Comparison of ENCODE assay signal across 24 cellular contexts in the genomic region with DNA sequence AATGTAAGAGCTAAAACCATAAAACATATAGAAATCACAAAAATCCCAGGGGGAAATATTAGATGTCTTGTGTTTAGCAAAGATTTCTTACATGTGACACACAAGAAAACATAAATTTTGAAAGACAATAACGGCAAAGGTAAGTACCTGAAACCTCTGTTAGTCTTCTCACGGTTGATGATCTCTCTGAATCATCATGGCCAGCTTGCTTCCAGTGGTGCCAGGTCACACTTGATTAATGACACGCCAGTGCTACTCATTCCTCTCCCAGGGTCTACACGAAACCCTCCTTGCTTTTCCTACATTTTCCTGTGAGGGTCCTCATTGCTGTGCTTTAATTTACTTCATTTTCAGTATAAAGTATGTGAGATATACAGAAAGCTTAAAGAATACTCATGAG.
DNase-seq lines count a peak whose midpoint lies in the region; ATAC-seq and TF ChIP-seq lines count a peak whose summit lies in the region.
"Had no signal": no experiment of that assay in that cellular context is flagged by ENCODE, and none has a peak within 500 bp of the region (broad histone marks: within the 10 kb centered on the region; RNA-seq: fewer than 3 reads in every experiment).

No MANE protein-coding gene starts in this region.

- intact Hi-C loops in CD8-positive, alpha-beta T cell (cut with DNase I, micrococcal nuclease): no loop called here

- no peaks in the 10 kb centered on the region for H3K27me3 ChIP-seq in CD4-positive, CD25-positive, alpha-beta regulatory T cell (ENCODE audit: control insufficient read depth, insufficient read depth, low read length)
- H3K27me3 ChIP-seq in CD8-positive, alpha-beta T cell (ENCODE audit: insufficient read depth, low read length): no peaks in the 10 kb centered on the region
- no peaks in the 10 kb centered on the region for H3K27me3 ChIP-seq in brain microvascular endothelial cell (replicated peaks)
- H3K27me3 ChIP-seq: BLaER1, SJSA1 had no signal

- no peaks in the 10 kb centered on the region for H3K36me3 Mint-ChIP-seq in CD4-positive, CD25-positive, alpha-beta regulatory T cell
- H3K36me3 Mint-ChIP-seq in CD8-positive, alpha-beta T cell: no peaks in the 10 kb centered on the region
- no peaks in the 10 kb centered on the region for H3K36me3 Mint-ChIP-seq in activated naive CD8-positive, alpha-beta T cell treated with anti-CD3 and anti-CD28 coated beads, Interleukin-2, amount 50 U/mL, for 24 hours (ENCODE audit: low read depth)

- H3K4me1 ChIP-seq in CD4-positive, CD25-positive, alpha-beta regulatory T cell (ENCODE audit: control insufficient read depth, insufficient read depth, low read length, poor library complexity, severe bottlenecking): peaks cover 13% of the 10 kb centered on the region
- H3K4me1 ChIP-seq in CD8-positive, alpha-beta T cell (ENCODE audit: insufficient read depth, low read length): peaks cover 29% of the 10 kb centered on the region
- H3K4me1 ChIP-seq: BLaER1, SJSA1 had no signal

- H3K27ac Mint-ChIP-seq in CD4-positive, CD25-positive, alpha-beta regulatory T cell: peak overlapping the region in 2 of 3 donors; percentile 84 to 96
- H3K27ac Mint-ChIP-seq in CD8-positive, alpha-beta T cell: peak overlapping the region; percentile 83
- H3K27ac Mint-ChIP-seq in activated naive CD8-positive, alpha-beta T cell treated with anti-CD3 and anti-CD28 coated beads, Interleukin-2, amount 50 U/mL, for 24 hours: peak overlapping the region; percentile 83
- H3K27ac Mint-ChIP-seq: H9 had no signal

- POLR2A ChIA-PET in CD8-positive, alpha-beta T cell (lab: Charles Lee): interaction anchor here (0.8 to 3.4 kb wide), 7 partner anchors 12 to 289 kb away, joined by 3 to 19 read pairs (median 13); partner anchors contain the start of gene CCND2

- H3K27ac ChIP-seq in CD4-positive, CD25-positive, alpha-beta regulatory T cell (ENCODE audit: insufficient read depth, low read length, poor library complexity, severe bottlenecking): no peak overlapping the region
- no peak overlapping the region for H3K27ac ChIP-seq in CD8-positive, alpha-beta T cell (ENCODE audit: low read depth, low read length)
- no peak overlapping the region for H3K27ac ChIP-seq in brain microvascular endothelial cell
- H3K27ac ChIP-seq: BLaER1, GM23248, PC-9, SJSA1 had no signal

- CTCF ChIA-PET in CD8-positive, alpha-beta T cell (lab: Charles Lee): interaction anchor here (0.8 to 18.8 kb wide), 11 partner anchors 9 to 290 kb away, joined by 3 to 226 read pairs (median 7); no protein-coding TSS in a partner anchor

- no peak overlapping the region for H3K4me3 Mint-ChIP-seq in CD4-positive, CD25-positive, alpha-beta regulatory T cell
- no peak overlapping the region for H3K4me3 Mint-ChIP-seq in CD8-positive, alpha-beta T cell
- no peak overlapping the region for H3K4me3 Mint-ChIP-seq in activated naive CD8-positive, alpha-beta T cell treated with anti-CD3 and anti-CD28 coated beads, Interleukin-2, amount 50 U/mL, for 24 hours
- H3K4me3 Mint-ChIP-seq: H9 had no signal

- no peaks in the 10 kb centered on the region for H3K36me3 ChIP-seq in CD4-positive, CD25-positive, alpha-beta regulatory T cell (ENCODE audit: control insufficient read depth, insufficient read depth, low read length)
- no peaks in the 10 kb centered on the region for H3K36me3 ChIP-seq in CD8-positive, alpha-beta T cell (ENCODE audit: insufficient read depth, low read length)
- no peaks in the 10 kb centered on the region for H3K36me3 ChIP-seq in brain microvascular endothelial cell (replicated peaks)
- H3K36me3 ChIP-seq: BLaER1, SJSA1 had no signal

- H3K9me3 ChIP-seq in CD4-positive, CD25-positive, alpha-beta regulatory T cell (ENCODE audit: control insufficient read depth in 2 of 2, low read length in 2 of 2): peaks cover 0 to 8% of the 10 kb centered on the region in 2 experiments
- no peaks in the 10 kb centered on the region for H3K9me3 ChIP-seq in CD8-positive, alpha-beta T cell (ENCODE audit: low read length)

- DNase-seq in CD4-positive, CD25-positive, alpha-beta regulatory T cell: no peak
- no peak for DNase-seq in CD8-positive, alpha-beta T cell
- DNase-seq in activated naive CD8-positive, alpha-beta T cell treated with anti-CD3 and anti-CD28 coated beads, Interleukin-2, amount 50 U/mL, for 24 hours: no peak
- DNase-seq in left kidney (ENCODE audit: low read depth, low spot score): peak; percentile 47
- DNase-seq in brain microvascular endothelial cell: no peak
- no peak for DNase-seq in NCI-H1048 (lab: John Stamatoyannopoulos, UW)
- DNase-seq in NCI-H1105 (lab: John Stamatoyannopoulos, UW): no peak
- DNase-seq in DMS 273 (lab: John Stamatoyannopoulos, UW; ENCODE audit: unreplicated experiment): no peak
- DNase-seq: Calu3; CD8-positive, alpha-beta memory T cell; DMS153; DND-41; GM23248; H9; Kasumi-1; MV-4-11; NCI-H2029; NCI-H526 treated with DMSO at 0.1 percent for 48 hours; PC-9; Right ventricle myocardium superior; RPMI8226 had no signal

- in situ Hi-C loops in brain microvascular endothelial cell (cut with HindIII; ENCODE audit: low pct_ligation_motif_present, low sequenced_read_pairs): no loop called here

- no peaks in the 10 kb centered on the region for H3K27me3 Mint-ChIP-seq in CD4-positive, CD25-positive, alpha-beta regulatory T cell
- H3K27me3 Mint-ChIP-seq in CD8-positive, alpha-beta T cell (ENCODE audit: low read depth): no peaks in the 10 kb centered on the region
- H3K27me3 Mint-ChIP-seq in activated naive CD8-positive, alpha-beta T cell treated with anti-CD3 and anti-CD28 coated beads, Interleukin-2, amount 50 U/mL, for 24 hours: no peaks in the 10 kb centered on the region
- H3K27me3 Mint-ChIP-seq: CD8-positive, alpha-beta memory T cell had no signal

- H3K9me3 Mint-ChIP-seq in CD4-positive, CD25-positive, alpha-beta regulatory T cell: peaks cover 0 to 2% (median 0%) of the 10 kb centered on the region in 7 donors
- no peaks in the 10 kb centered on the region for H3K9me3 Mint-ChIP-seq in CD8-positive, alpha-beta T cell
- H3K9me3 Mint-ChIP-seq in activated naive CD8-positive, alpha-beta T cell treated with anti-CD3 and anti-CD28 coated beads, Interleukin-2, amount 50 U/mL, for 24 hours: no peaks in the 10 kb centered on the region

- no peak overlapping the region for H3K4me3 ChIP-seq in CD4-positive, CD25-positive, alpha-beta regulatory T cell (ENCODE audit: low read depth, low read length)
- no peak overlapping the region for H3K4me3 ChIP-seq in CD8-positive, alpha-beta T cell (ENCODE audit: low read depth, low read length)
- H3K4me3 ChIP-seq in brain microvascular endothelial cell (ENCODE audit: low read depth, low read length): no peak overlapping the region
- H3K4me3 ChIP-seq: BLaER1, GM23248, K562, PC-9, SJSA1 had no signal

- no peak for ATAC-seq in CD4-positive, CD25-positive, alpha-beta regulatory T cell (ENCODE audit: low read depth in 2 of 2)
- no peak for ATAC-seq in CD8-positive, alpha-beta T cell
- ATAC-seq in activated naive CD8-positive, alpha-beta T cell treated with anti-CD3 and anti-CD28 coated beads, Interleukin-2, amount 50 U/mL, for 24 hours: no peak
- ATAC-seq: K562 had no signal

- no peak for TF ChIP-seq CTCF in CD8-positive, alpha-beta T cell (IDR thresholded peaks at IDR 0.05)
- no peak for TF ChIP-seq CTCF in brain microvascular endothelial cell (IDR thresholded peaks at IDR 0.05; ENCODE audit: low read depth, low read length, missing control alignments)

- peaks cover 22 to 29% (median 23%) of the 10 kb centered on the region in 4 donors for H3K4me1 Mint-ChIP-seq in CD4-positive, CD25-positive, alpha-beta regulatory T cell
- peaks cover 30% of the 10 kb centered on the region for H3K4me1 Mint-ChIP-seq in CD8-positive, alpha-beta T cell (ENCODE audit: low read depth)
- peaks cover 43% of the 10 kb centered on the region for H3K4me1 Mint-ChIP-seq in activated naive CD8-positive, alpha-beta T cell treated with anti-CD3 and anti-CD28 coated beads, Interleukin-2, amount 50 U/mL, for 24 hours
